1 cellular context compared by ENCODE assay signal in the genomic region with DNA sequence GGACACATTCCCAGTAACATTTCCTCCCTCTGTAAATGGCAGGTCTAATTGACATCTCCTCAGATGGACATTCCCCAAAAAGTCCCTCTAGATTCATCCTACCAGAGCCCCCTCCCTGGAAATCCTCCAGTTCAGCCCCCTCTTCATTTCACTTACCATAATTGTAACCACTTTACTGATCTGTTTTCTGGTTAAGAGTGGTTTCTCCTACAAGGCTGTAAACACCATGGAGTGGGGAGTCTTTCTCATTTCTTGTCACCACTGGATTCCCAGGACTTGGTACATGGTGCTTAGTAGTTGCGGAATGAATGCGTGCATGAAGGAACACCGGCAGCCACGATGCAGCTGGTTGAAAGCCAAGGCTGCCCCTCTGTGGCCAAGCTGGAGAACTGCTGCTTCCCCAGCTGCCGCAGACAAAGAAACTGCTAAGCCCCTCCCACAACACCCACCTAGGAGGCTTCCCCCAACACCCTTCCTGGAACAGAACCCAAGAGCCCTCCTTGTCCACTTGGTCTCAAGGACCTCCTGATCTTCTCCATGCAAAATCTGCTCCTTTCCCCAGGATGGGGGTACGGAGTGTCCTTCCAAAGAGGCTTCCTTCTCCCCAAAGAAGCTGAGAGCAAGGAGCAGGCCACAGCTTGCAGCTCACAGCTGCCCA.
TF ChIP-seq lines count a peak whose summit lies in the region.

No MANE protein-coding gene starts in this region.

TF ChIP-seq in H1, 55 proteins besides CTCF, POLR2A, EP300 and RAD21:
- TF ChIP-seq, protein P1, sequence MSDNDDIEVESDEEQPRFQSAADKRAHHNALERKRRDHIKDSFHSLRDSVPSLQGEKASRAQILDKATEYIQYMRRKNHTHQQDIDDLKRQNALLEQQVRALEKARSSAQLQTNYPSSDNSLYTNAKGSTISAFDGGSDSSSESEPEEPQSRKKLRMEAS (IDR thresholded peaks at IDR 0.05): peak; percentile 76
- no peak for TF ChIP-seq SIRT6 (IDR thresholded peaks at IDR 0.05; ENCODE audit: low read length)
- TF ChIP-seq, protein P2, sequence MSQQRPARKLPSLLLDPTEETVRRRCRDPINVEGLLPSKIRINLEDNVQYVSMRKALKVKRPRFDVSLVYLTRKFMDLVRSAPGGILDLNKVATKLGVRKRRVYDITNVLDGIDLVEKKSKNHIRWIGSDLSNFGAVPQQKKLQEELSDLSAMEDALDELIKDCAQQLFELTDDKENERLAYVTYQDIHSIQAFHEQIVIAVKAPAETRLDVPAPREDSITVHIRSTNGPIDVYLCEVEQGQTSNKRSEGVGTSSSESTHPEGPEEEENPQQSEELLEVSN (IDR thresholded peaks at IDR 0.05): no peak
- no peak for TF ChIP-seq RXRA (IDR thresholded peaks at IDR 0.05; ENCODE audit: insufficient read depth, low read depth, low read length)
- TF ChIP-seq KDM5A (IDR thresholded peaks at IDR 0.05; ENCODE audit: low read length): no peak
- TF ChIP-seq NANOG (IDR thresholded peaks at IDR 0.05; ENCODE audit: insufficient read depth, low read depth, low read length, poor library complexity, severe bottlenecking): no peak
- no peak for TF ChIP-seq POLR2AphosphoS5 (IDR thresholded peaks at IDR 0.05; ENCODE audit: low read depth, low read length)
- 0 out of 2 replicates have a peak, but pooled peaks have one; percentile 27 for TF ChIP-seq TEAD4 (IDR thresholded peaks at IDR 0.05; ENCODE audit: low read depth, low read length)
- TF ChIP-seq CEBPB (IDR thresholded peaks at IDR 0.05; ENCODE audit: low read depth, low read length): peak; percentile 37; the same call in 1 of the 2 replicates
- TF ChIP-seq, protein P3, sequence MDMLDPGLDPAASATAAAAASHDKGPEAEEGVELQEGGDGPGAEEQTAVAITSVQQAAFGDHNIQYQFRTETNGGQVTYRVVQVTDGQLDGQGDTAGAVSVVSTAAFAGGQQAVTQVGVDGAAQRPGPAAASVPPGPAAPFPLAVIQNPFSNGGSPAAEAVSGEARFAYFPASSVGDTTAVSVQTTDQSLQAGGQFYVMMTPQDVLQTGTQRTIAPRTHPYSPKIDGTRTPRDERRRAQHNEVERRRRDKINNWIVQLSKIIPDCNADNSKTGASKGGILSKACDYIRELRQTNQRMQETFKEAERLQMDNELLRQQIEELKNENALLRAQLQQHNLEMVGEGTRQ (IDR thresholded peaks at IDR 0.05; ENCODE audit: low read length): no peak
- TF ChIP-seq SIN3A (conservative IDR thresholded peaks at IDR 0.05 in 1 of 2, IDR thresholded peaks at IDR 0.05 in 1 of 2; ENCODE audit: low read depth in 1 of 2, low read length in 2 of 2): peak in 1 of 2 experiments; percentile 50; a peak in 1 of 4 replicates
- no peak for TF ChIP-seq GTF2F1 (IDR thresholded peaks at IDR 0.05; ENCODE audit: borderline replicate concordance, low read depth, low read length)
- TF ChIP-seq EZH2 (IDR thresholded peaks at IDR 0.05; ENCODE audit: low read depth, low read length, severe bottlenecking): no peak
- TF ChIP-seq SUZ12 (IDR thresholded peaks at IDR 0.05; ENCODE audit: low read length): no peak
- TF ChIP-seq SIX5 (IDR thresholded peaks at IDR 0.05; ENCODE audit: low read depth, low read length): no peak
- peak; percentile 35; the same call in 1 of the 2 replicates for TF ChIP-seq GABPA (IDR thresholded peaks at IDR 0.05; ENCODE audit: borderline replicate concordance, insufficient read depth, low read length)
- TF ChIP-seq CHD2 (IDR thresholded peaks at IDR 0.05; ENCODE audit: low read length): 0 out of 2 replicates have a peak, but pooled peaks have one; percentile 22
- TF ChIP-seq KDM4A (IDR thresholded peaks at IDR 0.05; ENCODE audit: low read depth, low read length, severe bottlenecking): no peak
- TF ChIP-seq ASH2L (IDR thresholded peaks at IDR 0.05; ENCODE audit: low read length): no peak
- TF ChIP-seq SAP30 (IDR thresholded peaks at IDR 0.05; ENCODE audit: insufficient read depth, insufficient replicate concordance, low read length): no peak
- TF ChIP-seq, protein P4, sequence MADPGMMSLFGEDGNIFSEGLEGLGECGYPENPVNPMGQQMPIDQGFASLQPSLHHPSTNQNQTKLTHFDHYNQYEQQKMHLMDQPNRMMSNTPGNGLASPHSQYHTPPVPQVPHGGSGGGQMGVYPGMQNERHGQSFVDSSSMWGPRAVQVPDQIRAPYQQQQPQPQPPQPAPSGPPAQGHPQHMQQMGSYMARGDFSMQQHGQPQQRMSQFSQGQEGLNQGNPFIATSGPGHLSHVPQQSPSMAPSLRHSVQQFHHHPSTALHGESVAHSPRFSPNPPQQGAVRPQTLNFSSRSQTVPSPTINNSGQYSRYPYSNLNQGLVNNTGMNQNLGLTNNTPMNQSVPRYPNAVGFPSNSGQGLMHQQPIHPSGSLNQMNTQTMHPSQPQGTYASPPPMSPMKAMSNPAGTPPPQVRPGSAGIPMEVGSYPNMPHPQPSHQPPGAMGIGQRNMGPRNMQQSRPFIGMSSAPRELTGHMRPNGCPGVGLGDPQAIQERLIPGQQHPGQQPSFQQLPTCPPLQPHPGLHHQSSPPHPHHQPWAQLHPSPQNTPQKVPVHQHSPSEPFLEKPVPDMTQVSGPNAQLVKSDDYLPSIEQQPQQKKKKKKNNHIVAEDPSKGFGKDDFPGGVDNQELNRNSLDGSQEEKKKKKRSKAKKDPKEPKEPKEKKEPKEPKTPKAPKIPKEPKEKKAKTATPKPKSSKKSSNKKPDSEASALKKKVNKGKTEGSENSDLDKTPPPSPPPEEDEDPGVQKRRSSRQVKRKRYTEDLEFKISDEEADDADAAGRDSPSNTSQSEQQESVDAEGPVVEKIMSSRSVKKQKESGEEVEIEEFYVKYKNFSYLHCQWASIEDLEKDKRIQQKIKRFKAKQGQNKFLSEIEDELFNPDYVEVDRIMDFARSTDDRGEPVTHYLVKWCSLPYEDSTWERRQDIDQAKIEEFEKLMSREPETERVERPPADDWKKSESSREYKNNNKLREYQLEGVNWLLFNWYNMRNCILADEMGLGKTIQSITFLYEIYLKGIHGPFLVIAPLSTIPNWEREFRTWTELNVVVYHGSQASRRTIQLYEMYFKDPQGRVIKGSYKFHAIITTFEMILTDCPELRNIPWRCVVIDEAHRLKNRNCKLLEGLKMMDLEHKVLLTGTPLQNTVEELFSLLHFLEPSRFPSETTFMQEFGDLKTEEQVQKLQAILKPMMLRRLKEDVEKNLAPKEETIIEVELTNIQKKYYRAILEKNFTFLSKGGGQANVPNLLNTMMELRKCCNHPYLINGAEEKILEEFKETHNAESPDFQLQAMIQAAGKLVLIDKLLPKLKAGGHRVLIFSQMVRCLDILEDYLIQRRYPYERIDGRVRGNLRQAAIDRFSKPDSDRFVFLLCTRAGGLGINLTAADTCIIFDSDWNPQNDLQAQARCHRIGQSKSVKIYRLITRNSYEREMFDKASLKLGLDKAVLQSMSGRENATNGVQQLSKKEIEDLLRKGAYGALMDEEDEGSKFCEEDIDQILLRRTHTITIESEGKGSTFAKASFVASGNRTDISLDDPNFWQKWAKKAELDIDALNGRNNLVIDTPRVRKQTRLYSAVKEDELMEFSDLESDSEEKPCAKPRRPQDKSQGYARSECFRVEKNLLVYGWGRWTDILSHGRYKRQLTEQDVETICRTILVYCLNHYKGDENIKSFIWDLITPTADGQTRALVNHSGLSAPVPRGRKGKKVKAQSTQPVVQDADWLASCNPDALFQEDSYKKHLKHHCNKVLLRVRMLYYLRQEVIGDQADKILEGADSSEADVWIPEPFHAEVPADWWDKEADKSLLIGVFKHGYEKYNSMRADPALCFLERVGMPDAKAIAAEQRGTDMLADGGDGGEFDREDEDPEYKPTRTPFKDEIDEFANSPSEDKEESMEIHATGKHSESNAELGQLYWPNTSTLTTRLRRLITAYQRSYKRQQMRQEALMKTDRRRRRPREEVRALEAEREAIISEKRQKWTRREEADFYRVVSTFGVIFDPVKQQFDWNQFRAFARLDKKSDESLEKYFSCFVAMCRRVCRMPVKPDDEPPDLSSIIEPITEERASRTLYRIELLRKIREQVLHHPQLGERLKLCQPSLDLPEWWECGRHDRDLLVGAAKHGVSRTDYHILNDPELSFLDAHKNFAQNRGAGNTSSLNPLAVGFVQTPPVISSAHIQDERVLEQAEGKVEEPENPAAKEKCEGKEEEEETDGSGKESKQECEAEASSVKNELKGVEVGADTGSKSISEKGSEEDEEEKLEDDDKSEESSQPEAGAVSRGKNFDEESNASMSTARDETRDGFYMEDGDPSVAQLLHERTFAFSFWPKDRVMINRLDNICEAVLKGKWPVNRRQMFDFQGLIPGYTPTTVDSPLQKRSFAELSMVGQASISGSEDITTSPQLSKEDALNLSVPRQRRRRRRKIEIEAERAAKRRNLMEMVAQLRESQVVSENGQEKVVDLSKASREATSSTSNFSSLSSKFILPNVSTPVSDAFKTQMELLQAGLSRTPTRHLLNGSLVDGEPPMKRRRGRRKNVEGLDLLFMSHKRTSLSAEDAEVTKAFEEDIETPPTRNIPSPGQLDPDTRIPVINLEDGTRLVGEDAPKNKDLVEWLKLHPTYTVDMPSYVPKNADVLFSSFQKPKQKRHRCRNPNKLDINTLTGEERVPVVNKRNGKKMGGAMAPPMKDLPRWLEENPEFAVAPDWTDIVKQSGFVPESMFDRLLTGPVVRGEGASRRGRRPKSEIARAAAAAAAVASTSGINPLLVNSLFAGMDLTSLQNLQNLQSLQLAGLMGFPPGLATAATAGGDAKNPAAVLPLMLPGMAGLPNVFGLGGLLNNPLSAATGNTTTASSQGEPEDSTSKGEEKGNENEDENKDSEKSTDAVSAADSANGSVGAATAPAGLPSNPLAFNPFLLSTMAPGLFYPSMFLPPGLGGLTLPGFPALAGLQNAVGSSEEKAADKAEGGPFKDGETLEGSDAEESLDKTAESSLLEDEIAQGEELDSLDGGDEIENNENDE (IDR thresholded peaks at IDR 0.05; ENCODE audit: insufficient replicate concordance, low read length): no peak
- TF ChIP-seq EGR1 (IDR thresholded peaks at IDR 0.05; ENCODE audit: borderline replicate concordance, low read depth, low read length): no peak
- no peak for TF ChIP-seq BACH1 (IDR thresholded peaks at IDR 0.05; ENCODE audit: low read length)
- no peak for TF ChIP-seq SP2 (IDR thresholded peaks at IDR 0.05; ENCODE audit: low read length)
- TF ChIP-seq HDAC2 (IDR thresholded peaks at IDR 0.05; ENCODE audit: borderline replicate concordance in 1 of 2, low read depth in 2 of 2, low read length in 2 of 2): no peak
- no peak for TF ChIP-seq SP1 (IDR thresholded peaks at IDR 0.05; ENCODE audit: low read depth, low read length)
- TF ChIP-seq YY1 (IDR thresholded peaks at IDR 0.05; ENCODE audit: low read depth, low read length): 0 out of 2 replicates have a peak, but pooled peaks have one; percentile 42
